In the genomic region with DNA sequence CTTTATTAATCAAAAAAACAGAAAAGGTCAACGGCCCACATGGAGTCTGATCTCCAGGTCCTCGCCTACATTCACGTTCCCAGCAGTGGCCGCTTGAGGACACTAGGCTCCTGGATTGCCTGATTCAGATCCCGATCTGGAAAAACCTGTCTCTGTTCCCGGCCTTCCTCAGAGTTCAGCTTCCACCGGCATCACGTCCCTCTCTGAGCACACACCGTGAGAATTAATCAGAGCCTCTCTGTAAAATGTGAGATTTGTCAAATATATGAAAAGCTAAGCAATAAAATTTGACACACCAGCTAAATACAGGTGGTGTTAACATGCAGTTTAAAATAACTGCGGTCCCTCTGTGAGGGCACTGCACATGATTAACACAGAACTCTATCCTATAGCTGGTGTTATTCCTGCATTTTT, we compare ENCODE assay signal across 8 cellular contexts.
A peak's percentile ranks its signal among the peaks of the same experiment; 100 is the strongest.
DNase-seq lines count a peak whose midpoint lies in the region; ATAC-seq, FAIRE-seq and TF ChIP-seq lines count a peak whose summit lies in the region.

No MANE protein-coding gene starts in this region.

- no peaks in the 10 kb centered on the region for H3K9me1 ChIP-seq in keratinocyte (ENCODE audit: control insufficient read depth, extremely low read depth, insufficient read depth, low read length)

- H3K27ac ChIP-seq in keratinocyte (ENCODE audit: control insufficient read depth, insufficient read depth, low read length) = peak overlapping the region; percentile 87
- H3K27ac ChIP-seq in thyroid gland = peak overlapping the region; percentile 75 to 85 (median 80)

- intact Hi-C loops in thyroid gland (cut with DNase I) = loop anchor here (10.0 kb wide), 1 partner anchor 85 kb away; no protein-coding TSS in a partner anchor

- no peak for TF ChIP-seq POLR2A in thyroid gland (IDR thresholded peaks at IDR 0.05)

- H3K27me3 ChIP-seq in keratinocyte (ENCODE audit: control insufficient read depth, extremely low read depth, insufficient read depth, low read length) (no peaks in the 10 kb centered on the region), thyroid gland (no peaks in the 10 kb centered on the region)

- H4K20me1 ChIP-seq in keratinocyte (ENCODE audit: control insufficient read depth, extremely low read depth, insufficient read depth, low read length) = no peaks in the 10 kb centered on the region

- ATAC-seq in GM19467 (IDR thresholded peaks at IDR 0.05; ENCODE audit: unreplicated experiment) = no peak

- H3K36me3 ChIP-seq in keratinocyte (ENCODE audit: control insufficient read depth in 2 of 2, extremely low read depth in 1 of 2, insufficient read depth in 2 of 2, low read length in 2 of 2) = no peaks in the 10 kb centered on the region
- no peaks in the 10 kb centered on the region for H3K36me3 ChIP-seq in thyroid gland

- WGBS in thyroid gland, 2 donors = 19 to 23% methylated on average over 10 of the region's 10 CpGs

- DNase-seq in HuH-7.5 (ENCODE audit: low spot score) = peak; percentile 17
- DNase-seq in T47D (ENCODE audit: low read depth in 1 of 2, low spot score in 1 of 2) = peak; percentile 49 to 92
- peak; percentile 45 for DNase-seq in keratinocyte (ENCODE audit: low read depth, low spot score)
- DNase-seq in thyroid gland = peak; percentile 81 to 85
- no peak for DNase-seq in NCI-H187 treated with DMSO at 0.1 percent for 48 hours (lab: John Stamatoyannopoulos, UW)
- no peak for DNase-seq in GM10266 (ENCODE audit: extremely low spot score)
- no peak for DNase-seq in putamen (ENCODE audit: low spot score)

- FAIRE-seq in keratinocyte (lab: Jason Lieb, UNC) = peak; percentile 92

- H3K79me2 ChIP-seq in keratinocyte (ENCODE audit: control insufficient read depth, insufficient read depth, low read length) = no peaks in the 10 kb centered on the region

- H3K4me3 ChIP-seq in keratinocyte (ENCODE audit: control insufficient read depth in 2 of 3, extremely low read depth in 1 of 3, insufficient read depth in 2 of 3, low read depth in 1 of 3, low read length in 3 of 3) (peak overlapping the region in 2 of 3 experiments; percentile 53), thyroid gland (replicated peaks in 1 of 3) (no peak overlapping the region)

- peak overlapping the region; percentile 56 for H3K9ac ChIP-seq in keratinocyte (ENCODE audit: control insufficient read depth, extremely low read depth, insufficient read depth, low read length)

- H3K4me1 ChIP-seq in keratinocyte (ENCODE audit: control insufficient read depth, extremely low read depth, insufficient read depth, low read length) = peaks cover 25% of the 10 kb centered on the region
- peaks cover 19 to 42% of the 10 kb centered on the region in 2 donors for H3K4me1 ChIP-seq in thyroid gland

- TF ChIP-seq CTCF in keratinocyte (optimal IDR thresholded peaks at IDR 0.05 in 1 of 3, IDR thresholded peaks at IDR 0.05 in 1 of 3, conservative IDR thresholded peaks at IDR 0.05 in 1 of 3; ENCODE audit: extremely low read depth in 1 of 3, insufficient read depth in 2 of 3, low read length in 3 of 3) = peak; percentile 87 to 95 (median 87)
- TF ChIP-seq CTCF in thyroid gland (IDR thresholded peaks at IDR 0.05) = peak; percentile 14 to 79 (median 62)
- no peak for TF ChIP-seq CTCF in GM10266 (IDR thresholded peaks at IDR 0.05; ENCODE audit: control insufficient read depth, insufficient read depth, low read depth, missing control alignments)

- H3K9me3 ChIP-seq in keratinocyte (ENCODE audit: control insufficient read depth, low read depth, low read length) = no peaks in the 10 kb centered on the region
- no peaks in the 10 kb centered on the region for H3K9me3 ChIP-seq in thyroid gland

- dilution Hi-C loops in keratinocyte (cut with MboI; ENCODE audit: extremely low pct_ligation_motif_present, low sequenced_read_pairs) = loop anchor here (25.0 kb wide), 1 partner anchor 92 kb away; no protein-coding TSS in a partner anchor

- peak overlapping the region; percentile 88 for H3K4me2 ChIP-seq in keratinocyte (ENCODE audit: control insufficient read depth, extremely low read depth, insufficient read depth, low read depth, low read length)

- H2AFZ ChIP-seq in keratinocyte (ENCODE audit: control insufficient read depth, low read length) = peak overlapping the region; percentile 21

- in situ Hi-C loops in T47D (cut with HindIII; ENCODE audit: low pct_unique_long_range_greater_than_20kb, low sequenced_read_pairs) = no loop called here

Comparison
In these comparisons a context has a peak if more than half of its experiments do, and no peak if none do; other contexts are left out.
1. DNase-seq: peak in HuH-7.5 (single experiment), T47D (2 of 2), keratinocyte (single experiment) and thyroid gland (2 of 2); none in NCI-H187 treated with DMSO at 0.1 percent for 48 hours (single experiment), GM10266 (single experiment) and putamen (single experiment).
2. H3K4me3 ChIP-seq: peak in keratinocyte (2 of 3); none in thyroid gland (0 of 3).